14 cellular contexts compared by ENCODE assay signal in genomic region chr20:4950437-4950836, GRCh38. TPM values are rescaled to one million over a fixed set of nuclear protein-coding genes. Genes with fewer than 3 reads are reported as not detected.
DNase-seq lines count a peak whose midpoint lies in the region; ATAC-seq and TF ChIP-seq lines count a peak whose summit lies in the region.
"Had no signal": no experiment of that assay in that cellular context is flagged by ENCODE, and none has a peak within 500 bp of the region (broad histone marks: within the 10 kb centered on the region; RNA-seq: fewer than 3 reads in every experiment).

No MANE protein-coding gene starts in this region.

- peaks cover 56% of the 10 kb centered on the region for H3K4me1 ChIP-seq in vagina

- H3K9me3 ChIP-seq in vagina = no peaks in the 10 kb centered on the region
- H3K9me3 ChIP-seq: body of pancreas, gastrocnemius medialis had no signal

- H3K27me3 Mint-ChIP-seq in activated CD8-positive, alpha-beta memory T cell treated with anti-CD3 and anti-CD28 coated beads, Interleukin-2, amount 10 ng/mL, durations not matched to agents 7 days and 5 days = no peaks in the 10 kb centered on the region
- no peaks in the 10 kb centered on the region for H3K27me3 Mint-ChIP-seq in central memory CD8-positive, alpha-beta T cell
- H3K27me3 Mint-ChIP-seq in naive B cell = no peaks in the 10 kb centered on the region

- CTCF ChIA-PET in activated CD8-positive, alpha-beta memory T cell treated with anti-CD3 and anti-CD28 coated beads, Interleukin-2, amount 10 ng/mL, durations not matched to agents 7 days and 5 days (lab: Charles Lee) = interaction anchor here (0.7 to 2.1 kb wide), 9 partner anchors 13 to 209 kb away, joined by 3 to 6 read pairs (median 4); no protein-coding TSS in a partner anchor

- H3K4me3 Mint-ChIP-seq in activated CD8-positive, alpha-beta memory T cell treated with anti-CD3 and anti-CD28 coated beads, Interleukin-2, amount 10 ng/mL, durations not matched to agents 7 days and 5 days = no peak overlapping the region
- no peak overlapping the region for H3K4me3 Mint-ChIP-seq in central memory CD8-positive, alpha-beta T cell
- no peak overlapping the region for H3K4me3 Mint-ChIP-seq in naive B cell
- H3K4me3 Mint-ChIP-seq: endodermal cell had no signal

- no peak for TF ChIP-seq POLR2A in vagina (IDR thresholded peaks at IDR 0.05)

- intact Hi-C loops in vagina (cut with DNase I) (no loop called here), posterior vena cava (cut with DNase I) (no loop called here)

- H3K36me3 ChIP-seq in vagina (no peaks in the 10 kb centered on the region), H7 (replicated peaks; ENCODE audit: control insufficient read depth, insufficient read depth, low read length) (no peaks in the 10 kb centered on the region)
- H3K36me3 ChIP-seq: gastrocnemius medialis had no signal

- peaks cover 6% of the 10 kb centered on the region for H3K36me3 Mint-ChIP-seq in activated CD8-positive, alpha-beta memory T cell treated with anti-CD3 and anti-CD28 coated beads, Interleukin-2, amount 10 ng/mL, durations not matched to agents 7 days and 5 days
- peaks cover 7% of the 10 kb centered on the region for H3K36me3 Mint-ChIP-seq in central memory CD8-positive, alpha-beta T cell (ENCODE audit: insufficient read depth)
- peaks cover 0 to 10% of the 10 kb centered on the region in 2 donors for H3K36me3 Mint-ChIP-seq in naive B cell

- ATAC-seq in activated CD8-positive, alpha-beta memory T cell treated with anti-CD3 and anti-CD28 coated beads, Interleukin-2, amount 10 ng/mL, durations not matched to agents 7 days and 5 days = no peak
- no peak for ATAC-seq in central memory CD8-positive, alpha-beta T cell (replicated peaks; ENCODE audit: extremely low read depth, poor library complexity, severe bottlenecking)
- no peak for ATAC-seq in naive B cell (ENCODE audit: low read depth in 2 of 2)
- ATAC-seq: gastrocnemius medialis had no signal

- peak overlapping the region; percentile 30 for H3K27ac Mint-ChIP-seq in activated CD8-positive, alpha-beta memory T cell treated with anti-CD3 and anti-CD28 coated beads, Interleukin-2, amount 10 ng/mL, durations not matched to agents 7 days and 5 days
- peak overlapping the region; percentile 16 for H3K27ac Mint-ChIP-seq in central memory CD8-positive, alpha-beta T cell (ENCODE audit: low read depth)
- H3K27ac Mint-ChIP-seq in naive B cell = peak overlapping the region in 5 of 6 donors; percentile 4 to 82 (median 48)
- H3K27ac Mint-ChIP-seq: endodermal cell; T-helper 1 cell treated with Interleukin-12 subunit alpha and Interleukin-12 subunit beta and Interleukin-4 antibody, amounts not matched to agents 30 μg/mL and 1 μg/mL, for 36 hours had no signal

- H3K4me3 ChIP-seq in vagina = no peak overlapping the region
- no peak overlapping the region for H3K4me3 ChIP-seq in H7 (ENCODE audit: insufficient read depth, low read depth, low read length)
- H3K4me3 ChIP-seq: body of pancreas, gastrocnemius medialis had no signal

- H3K4me1 Mint-ChIP-seq in activated CD8-positive, alpha-beta memory T cell treated with anti-CD3 and anti-CD28 coated beads, Interleukin-2, amount 10 ng/mL, durations not matched to agents 7 days and 5 days = peaks cover 18% of the 10 kb centered on the region
- peaks cover 32% of the 10 kb centered on the region for H3K4me1 Mint-ChIP-seq in central memory CD8-positive, alpha-beta T cell
- H3K4me1 Mint-ChIP-seq in naive B cell = peaks cover 43 to 65% (median 56%) of the 10 kb centered on the region in 3 donors

- no peaks in the 10 kb centered on the region for H3K27me3 ChIP-seq in vagina
- no peaks in the 10 kb centered on the region for H3K27me3 ChIP-seq in H7 (ENCODE audit: control insufficient read depth, insufficient read depth, low read length)
- H3K27me3 ChIP-seq: body of pancreas, gastrocnemius medialis had no signal

- no peak for TF ChIP-seq CTCF in vagina (IDR thresholded peaks at IDR 0.05)

- no peak for DNase-seq in activated CD8-positive, alpha-beta memory T cell treated with anti-CD3 and anti-CD28 coated beads, Interleukin-2, amount 10 ng/mL, durations not matched to agents 7 days and 5 days
- DNase-seq in activated CD8-positive, alpha-beta memory T cell treated with anti-CD3 and anti-CD28 coated beads, Interleukin-2, amount 50 U/mL, for 4 hours = no peak
- DNase-seq in central memory CD8-positive, alpha-beta T cell (ENCODE audit: low spot score in 2 of 2) = no peak
- no peak for DNase-seq in naive B cell
- no peak for DNase-seq in vagina (ENCODE audit: extremely low spot score in 2 of 2)
- no peak for DNase-seq in posterior vena cava (ENCODE audit: low spot score)
- DNase-seq in H7 = no peak
- DNase-seq in DMS 273 (lab: John Stamatoyannopoulos, UW; ENCODE audit: unreplicated experiment) = no peak
- DNase-seq: gastrocnemius medialis, GDM1, NCI-H748 treated with DMSO at 0.1 percent for 48 hours had no signal

- H3K27ac ChIP-seq in vagina = peak overlapping the region; percentile 83
- H3K27ac ChIP-seq: body of pancreas had no signal

- peaks cover 5% of the 10 kb centered on the region for H3K9me3 Mint-ChIP-seq in activated CD8-positive, alpha-beta memory T cell treated with anti-CD3 and anti-CD28 coated beads, Interleukin-2, amount 10 ng/mL, durations not matched to agents 7 days and 5 days (ENCODE audit: low read depth)
- no peaks in the 10 kb centered on the region for H3K9me3 Mint-ChIP-seq in central memory CD8-positive, alpha-beta T cell
- no peaks in the 10 kb centered on the region for H3K9me3 Mint-ChIP-seq in naive B cell
- H3K9me3 Mint-ChIP-seq: endodermal cell had no signal

RNA-seq across cellular contexts. Expression of gene SLC23A2, which starts 50.9 kb away (rescaled TPM):
- 10 to 100 TPM; 16.1 to 16.5 TPM for total RNA-seq in activated CD8-positive, alpha-beta memory T cell treated with anti-CD3 and anti-CD28 coated beads, Interleukin-2, amount 10 ng/mL, durations not matched to agents 7 days and 5 days
- 10 to 100 TPM in 2 of 6 donors, 1 to 10 TPM in 4; 5.0 to 10.8 (median 7.1) TPM for polyA plus RNA-seq in naive B cell (ENCODE audit: low read depth in 6 of 6)
- total RNA-seq in vagina (14.7 TPM), posterior vena cava (10 to 100 TPM; 21.4 to 23.2 TPM)
- total RNA-seq in H7 (2014; rRNA removed; shearing (Covaris generic)) = 5.9 TPM in 2 replicates
